Comparison of ENCODE assay signal across 8 cellular contexts in genomic region chr7:6930787-6931186, GRCh38.
DNase-seq lines count a peak whose midpoint lies in the region; ATAC-seq and TF ChIP-seq lines count a peak whose summit lies in the region.
"Not testable (repeated sequence)": the region's sequence is repeated elsewhere in the genome, so short reads cannot be mapped to it uniquely, and the experiment has no call there.

No MANE protein-coding gene starts in this region.

- not testable (repeated sequence) for H3K9ac ChIP-seq in Loucy (ENCODE audit: low read depth, low read length, poor library complexity, severe bottlenecking)

- H3K4me3 ChIP-seq in Loucy (ENCODE audit: low read length, poor library complexity, severe bottlenecking): not testable (repeated sequence)

- not testable (repeated sequence) for H3K79me2 ChIP-seq in Loucy (ENCODE audit: insufficient read depth, low read length)

- H3K4me2 ChIP-seq in Loucy (ENCODE audit: low read depth, low read length, poor library complexity, severe bottlenecking): not testable (repeated sequence)

- CTCF ChIA-PET in Calu3 (lab: Charles Lee): interaction anchor here (0.8 to 1.3 kb wide), 2 partner anchors 59 to 415 kb away, joined by 3 to 6 read pairs; no protein-coding TSS in a partner anchor

- not testable (repeated sequence) for H3K27ac Mint-ChIP-seq in Calu3 (ENCODE audit: unreplicated experiment); T-helper 2 cell treated with Interferon-gamma antibody and Interleukin-4, amounts not matched to agents 5 μg/mL and 100 μg/mL, for 36 hours; immature natural killer cell; stimulated activated naive CD8-positive, alpha-beta T cell treated with anti-CD3 and anti-CD28 coated beads, Interleukin-15, amount 100 ng/mL, for 72 hours

- H3K9me3 ChIP-seq in Loucy (ENCODE audit: insufficient read depth, low read depth, low read length): not testable (repeated sequence)

- H3K4me3 Mint-ChIP-seq in Calu3 (ENCODE audit: low read depth, unreplicated experiment): peak overlapping the region; percentile 1
- not testable (repeated sequence) for H3K4me3 Mint-ChIP-seq in T-helper 2 cell treated with Interferon-gamma antibody and Interleukin-4, amounts not matched to agents 5 μg/mL and 100 μg/mL, for 36 hours; stimulated activated naive CD8-positive, alpha-beta T cell treated with anti-CD3 and anti-CD28 coated beads, Interleukin-15, amount 100 ng/mL, for 72 hours
- peak overlapping the region in 1 of 5 donors; percentile 42 for H3K4me3 Mint-ChIP-seq in immature natural killer cell

- BruUV-seq in Calu3 (replicated peaks; lab: Mats Ljungman, UMichigan): not testable (repeated sequence)

- H3K27me3 ChIP-seq in Loucy (ENCODE audit: insufficient read depth, low read length, poor library complexity, severe bottlenecking): not testable (repeated sequence)

- not testable (repeated sequence) for H3K9me2 ChIP-seq in Loucy (replicated peaks; ENCODE audit: low read depth, low read length)

- intact Hi-C loops in Calu3 (cut with micrococcal nuclease; ENCODE audit: unreplicated experiment): loop anchor here (5.0 kb wide), 1 partner anchor 413 kb away; no protein-coding TSS in a partner anchor

- H4K20me1 ChIP-seq in Loucy (ENCODE audit: insufficient read depth, low read length, poor library complexity, severe bottlenecking): not testable (repeated sequence)

- H3K27me3 Mint-ChIP-seq in Calu3 (ENCODE audit: unreplicated experiment); T-helper 2 cell treated with Interferon-gamma antibody and Interleukin-4, amounts not matched to agents 5 μg/mL and 100 μg/mL, for 36 hours (ENCODE audit: low read depth); immature natural killer cell (ENCODE audit: low read depth in 3 of 3); stimulated activated naive CD8-positive, alpha-beta T cell treated with anti-CD3 and anti-CD28 coated beads, Interleukin-15, amount 100 ng/mL, for 72 hours: not testable (repeated sequence)

- not testable (repeated sequence) for H3K36me3 ChIP-seq in Loucy (ENCODE audit: insufficient read depth, low read length)

- not testable (repeated sequence) for H3K4me1 ChIP-seq in Loucy (ENCODE audit: insufficient read depth, low read length, poor library complexity, severe bottlenecking)

- TF ChIP-seq CTCF in Calu3 (IDR thresholded peaks at IDR 0.05; ENCODE audit: unreplicated experiment): peak; percentile 95
- peak; percentile 46 for TF ChIP-seq CTCF in Loucy (conservative IDR thresholded peaks at IDR 0.05; ENCODE audit: low read length)

- H3F3A ChIP-seq in Loucy (ENCODE audit: low read depth): not testable (repeated sequence)

- peak overlapping the region; percentile 60; the same call in 1 of the 2 replicates for H2AFZ ChIP-seq in Loucy (ENCODE audit: low read length)

- peaks cover 10% of the 10 kb centered on the region for H3K36me3 Mint-ChIP-seq in Calu3 (ENCODE audit: insufficient read depth, unreplicated experiment)
- H3K36me3 Mint-ChIP-seq in T-helper 2 cell treated with Interferon-gamma antibody and Interleukin-4, amounts not matched to agents 5 μg/mL and 100 μg/mL, for 36 hours (ENCODE audit: low read depth); immature natural killer cell: not testable (repeated sequence)

- DNase-seq in Calu3 (peak; percentile 64), activated T-cell treated with anti-CD3 and anti-CD28 coated beads for 4 hours (peak; percentile 9), immature natural killer cell (peak; percentile 14 to 36 (median 33)), pons (ENCODE audit: low spot score) (peak; percentile 34)
- DNase-seq in T-helper 2 cell treated with Interferon-gamma antibody and Interleukin-4, amounts not matched to agents 5 μg/mL and 100 μg/mL, for 36 hours (ENCODE audit: low spot score): peak; percentile 13
- DNase-seq in central memory CD4-positive, alpha-beta T cell: peak; percentile 19
- DNase-seq in stimulated activated naive CD8-positive, alpha-beta T cell treated with anti-CD3 and anti-CD28 coated beads, Interleukin-15, amount 100 ng/mL, for 72 hours: peak; percentile 49 to 57

- H3K9me3 Mint-ChIP-seq in Calu3 (ENCODE audit: low read depth, unreplicated experiment); T-helper 2 cell treated with Interferon-gamma antibody and Interleukin-4, amounts not matched to agents 5 μg/mL and 100 μg/mL, for 36 hours; immature natural killer cell; stimulated activated naive CD8-positive, alpha-beta T cell treated with anti-CD3 and anti-CD28 coated beads, Interleukin-15, amount 100 ng/mL, for 72 hours: not testable (repeated sequence)

- ATAC-seq in stimulated activated naive CD8-positive, alpha-beta T cell treated with anti-CD3 and anti-CD28 coated beads, Interleukin-15, amount 100 ng/mL, for 72 hours: not testable (repeated sequence)

- H3K4me1 Mint-ChIP-seq in Calu3 (ENCODE audit: low read depth, unreplicated experiment) (peaks cover 32% of the 10 kb centered on the region), immature natural killer cell (peaks cover 12 to 13% of the 10 kb centered on the region in 2 donors)
- H3K4me1 Mint-ChIP-seq in T-helper 2 cell treated with Interferon-gamma antibody and Interleukin-4, amounts not matched to agents 5 μg/mL and 100 μg/mL, for 36 hours (ENCODE audit: low read depth): not testable (repeated sequence)
- H3K4me1 Mint-ChIP-seq in stimulated activated naive CD8-positive, alpha-beta T cell treated with anti-CD3 and anti-CD28 coated beads, Interleukin-15, amount 100 ng/mL, for 72 hours: peaks cover 21% of the 10 kb centered on the region

Comparison
In these comparisons a context has a peak if more than half of its experiments do, and no peak if none do; other contexts are left out.
1. DNase-seq: peak in every context shown above with its lines; median percentile 64 in Calu3; 53 in stimulated activated naive CD8-positive, alpha-beta T cell treated with anti-CD3 and anti-CD28 coated beads, Interleukin-15, amount 100 ng/mL, for 72 hours; 34 in pons; 33 in immature natural killer cell; 19 in central memory CD4-positive, alpha-beta T cell; 13 in T-helper 2 cell treated with Interferon-gamma antibody and Interleukin-4, amounts not matched to agents 5 μg/mL and 100 μg/mL, for 36 hours; 9 in activated T-cell treated with anti-CD3 and anti-CD28 coated beads for 4 hours.